In the genomic region with DNA sequence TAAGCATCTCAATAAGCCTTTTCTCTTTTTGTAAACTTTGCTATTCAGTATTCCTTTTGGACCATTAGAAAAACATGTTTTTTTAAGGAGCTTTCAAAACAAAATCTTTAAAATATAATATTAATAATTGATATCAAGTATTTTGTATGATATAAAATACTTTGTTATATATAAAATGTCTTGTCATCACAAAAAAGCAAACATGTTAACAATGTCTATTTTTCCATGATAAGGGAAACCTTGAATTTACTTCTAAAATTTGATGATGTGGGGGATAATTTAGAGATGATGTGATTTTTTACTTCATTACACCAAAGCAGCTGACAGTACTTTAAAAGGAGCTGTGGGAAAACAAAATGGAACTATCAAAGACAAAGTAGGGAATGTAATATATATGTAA, we compare ENCODE assay signal across 23 cellular contexts.
DNase-seq lines count a peak whose midpoint lies in the region; ATAC-seq, FAIRE-seq and TF ChIP-seq lines count a peak whose summit lies in the region.
"Had no signal": no experiment of that assay in that cellular context is flagged by ENCODE, and none has a peak within 500 bp of the region (broad histone marks: within the 10 kb centered on the region; RNA-seq: fewer than 3 reads in every experiment).

No MANE protein-coding gene starts in this region.

- H2BK5ac ChIP-seq in IMR-90 (ENCODE audit: low read depth, low read length, poor library complexity, severe bottlenecking) (no peak overlapping the region), mesenchymal stem cell (ENCODE audit: low read depth, low read length, poor library complexity, severe bottlenecking) (no peak overlapping the region)

- H3K36me3 ChIP-seq in HepG2 (replicated peaks in 1 of 2; ENCODE audit: control insufficient read depth in 1 of 2, insufficient read depth in 2 of 2, low read length in 2 of 2) (no peaks in the 10 kb centered on the region), right lobe of liver (no peaks in the 10 kb centered on the region), IMR-90 (ENCODE audit: control insufficient read depth, insufficient read depth, low read length) (no peaks in the 10 kb centered on the region), mesenchymal stem cell (ENCODE audit: control insufficient read depth in 1 of 2, insufficient read depth in 2 of 2, low read depth in 1 of 2, low read length in 2 of 2) (no peaks in the 10 kb centered on the region)
- H3K36me3 ChIP-seq: BLaER1 treated with 17β-estradiol and CSF1 and Interleukin-3, amounts not matched to agents 10 nM and 100 nM had no signal

- H3K27me3 ChIP-seq in HepG2 (ENCODE audit: control insufficient read depth in 1 of 2, insufficient read depth in 2 of 2, low read length in 2 of 2): no peaks in the 10 kb centered on the region
- no peaks in the 10 kb centered on the region for H3K27me3 ChIP-seq in right lobe of liver
- H3K27me3 ChIP-seq in IMR-90 (ENCODE audit: control insufficient read depth, insufficient read depth, low read length): no peaks in the 10 kb centered on the region
- no peaks in the 10 kb centered on the region for H3K27me3 ChIP-seq in mesenchymal stem cell (ENCODE audit: control insufficient read depth in 1 of 2, insufficient read depth in 1 of 2, low read length in 2 of 2)
- H3K27me3 ChIP-seq: BLaER1 treated with 17β-estradiol and CSF1 and Interleukin-3, amounts not matched to agents 10 nM and 100 nM had no signal

- TF ChIP-seq EP300 in HepG2 (IDR thresholded peaks at IDR 0.05; ENCODE audit: low read depth in 2 of 2, low read length in 2 of 2) (no peak), HepG2 (CRISPR knock-in tag; IDR thresholded peaks at IDR 0.05; ENCODE audit: borderline replicate concordance) (no peak)

- H3K18ac ChIP-seq in IMR-90 (ENCODE audit: low read depth, low read length) (no peak overlapping the region), mesenchymal stem cell (ENCODE audit: low read depth in 1 of 2, low read length in 2 of 2) (no peak overlapping the region)

- CTCF ChIA-PET in HepG2 (lab: Yijun Ruan, JAX; ENCODE audit: low intra/inter-chr PET ratio, low total read pairs): no interaction called here
- CTCF ChIA-PET in IMR-90 (lab: Yijun Ruan, JAX): no interaction called here

- BruUV-seq in HepG2 (replicated peaks; lab: Mats Ljungman, UMichigan) (no TSS peak), IMR-90 (replicated peaks; lab: Mats Ljungman, UMichigan) (no TSS peak)

- H2AK5ac ChIP-seq in IMR-90 (ENCODE audit: low read depth, low read length) (no peak overlapping the region), mesenchymal stem cell (ENCODE audit: low read length, severe bottlenecking) (no peak overlapping the region)

- TF ChIP-seq POLR2A in HepG2 (IDR thresholded peaks at IDR 0.05; ENCODE audit: insufficient read depth in 1 of 2, low read depth in 2 of 2, low read length in 2 of 2): no peak
- TF ChIP-seq POLR2A in right lobe of liver (IDR thresholded peaks at IDR 0.05): no peak
- TF ChIP-seq POLR2A in IMR-90 (IDR thresholded peaks at IDR 0.05; ENCODE audit: low read depth, low read length): no peak
- no peak for TF ChIP-seq POLR2A in GM12891 (IDR thresholded peaks at IDR 0.05; ENCODE audit: low read depth, low read length)

- H3K4me1 ChIP-seq in HepG2 (ENCODE audit: insufficient read depth, low read length): no peaks in the 10 kb centered on the region
- no peaks in the 10 kb centered on the region for H3K4me1 ChIP-seq in right lobe of liver
- no peaks in the 10 kb centered on the region for H3K4me1 ChIP-seq in IMR-90 (ENCODE audit: control insufficient read depth, insufficient read depth, low read length)
- H3K4me1 ChIP-seq in mesenchymal stem cell (ENCODE audit: control insufficient read depth, insufficient read depth, low read depth, low read length): no peaks in the 10 kb centered on the region
- H3K4me1 ChIP-seq: BLaER1 treated with 17β-estradiol and CSF1 and Interleukin-3, amounts not matched to agents 10 nM and 100 nM had no signal

- no peak for TF ChIP-seq CTCF in HepG2 (CRISPR knock-in tag; IDR thresholded peaks at IDR 0.05)
- no peak for TF ChIP-seq CTCF in right lobe of liver (IDR thresholded peaks at IDR 0.05)
- TF ChIP-seq CTCF in IMR-90 (conservative IDR thresholded peaks at IDR 0.05; ENCODE audit: low read depth, low read length): no peak

- H3K79me1 ChIP-seq in IMR-90 (ENCODE audit: low read depth in 1 of 2, low read length in 2 of 2) (no peaks in the 10 kb centered on the region), mesenchymal stem cell (replicated peaks; ENCODE audit: low read length, poor library complexity, severe bottlenecking) (no peaks in the 10 kb centered on the region)

- intact Hi-C loops in HepG2 (cut with micrococcal nuclease; ENCODE audit: unreplicated experiment) (no loop called here), right lobe of liver (cut with DNase I) (no loop called here), IMR-90 (cut with micrococcal nuclease) (no loop called here)

- H2AK9ac ChIP-seq in IMR-90 (replicated peaks; ENCODE audit: low read depth, low read length, poor library complexity): no peak overlapping the region

- no peak overlapping the region for H4K5ac ChIP-seq in IMR-90 (ENCODE audit: low read depth, low read length)

- H3K14ac ChIP-seq in IMR-90 (replicated peaks; ENCODE audit: low read depth, low read length): no peak overlapping the region
- H3K14ac ChIP-seq in mesenchymal stem cell (ENCODE audit: low read length in 2 of 2): no peak overlapping the region

- no peak overlapping the region for H3K9ac ChIP-seq in HepG2 (ENCODE audit: insufficient read depth, low read depth, low read length)
- no peak overlapping the region for H3K9ac ChIP-seq in IMR-90 (ENCODE audit: low read depth, low read length)
- H3K9ac ChIP-seq in mesenchymal stem cell (ENCODE audit: low read length): no peak overlapping the region
- H3K9ac ChIP-seq: BLaER1 treated with 17β-estradiol and CSF1 and Interleukin-3, amounts not matched to agents 10 nM and 100 nM had no signal

- no peaks in the 10 kb centered on the region for H3K9me1 ChIP-seq in IMR-90 (ENCODE audit: insufficient read depth, low read length)

- H3K56ac ChIP-seq in IMR-90 (ENCODE audit: extremely low read depth, insufficient read depth, low read length): no peak overlapping the region

- dilution Hi-C loops in IMR-90 (cut with HindIII; ENCODE audit: low sequenced_read_pairs, unreplicated experiment): no loop called here

- no peaks in the 10 kb centered on the region for H3K79me2 ChIP-seq in HepG2 (ENCODE audit: insufficient read depth, low read length)

- H4K8ac ChIP-seq in IMR-90 (ENCODE audit: low read depth in 2 of 2, low read length in 2 of 2): no peak overlapping the region
- no peak overlapping the region for H4K8ac ChIP-seq in mesenchymal stem cell (ENCODE audit: low read length)

- no peak overlapping the region for H2BK20ac ChIP-seq in IMR-90 (ENCODE audit: low read depth, low read length)

- no peak for DNase-seq in HepG2 (ENCODE audit: low spot score)
- DNase-seq in right lobe of liver: no peak
- no peak for DNase-seq in IMR-90
- DNase-seq in activated T-cell treated with anti-CD3 and anti-CD28 coated beads for 4 hours: no peak
- DNase-seq in GM12891 (ENCODE audit: insufficient read length, low spot score): no peak
- no peak for DNase-seq in mesenchymal stem cell
- DNase-seq: AML-193; CD4-positive, alpha-beta memory T cell; CD8-positive, alpha-beta memory T cell; COR-L47; DMS 273 treated with DMSO at 0.1 percent for 48 hours; DMS153; DMS53; DMS79; DND-41; EL; GDM1 had no signal

- H3K4ac ChIP-seq in IMR-90 (ENCODE audit: low read depth, low read length) (no peak overlapping the region), mesenchymal stem cell (ENCODE audit: low read depth in 1 of 2, low read length in 2 of 2) (no peak overlapping the region)

- H2AFZ ChIP-seq in HepG2 (ENCODE audit: low read length): no peak overlapping the region
- H2AFZ ChIP-seq in IMR-90 (replicated peaks; ENCODE audit: low read length, poor library complexity): no peak overlapping the region
- no peak overlapping the region for H2AFZ ChIP-seq in mesenchymal stem cell (ENCODE audit: low read depth, low read length)

- no peak overlapping the region for H3K4me3 ChIP-seq in HepG2 (replicated peaks in 1 of 3; ENCODE audit: insufficient read depth in 1 of 3, low read depth in 2 of 3, low read length in 3 of 3)
- no peak overlapping the region for H3K4me3 ChIP-seq in right lobe of liver
- no peak overlapping the region for H3K4me3 ChIP-seq in IMR-90 (ENCODE audit: insufficient read depth, low read depth, low read length)
- no peak overlapping the region for H3K4me3 ChIP-seq in mesenchymal stem cell (ENCODE audit: insufficient read depth in 1 of 2, low read depth in 1 of 2, low read length in 2 of 2)
- H3K4me3 ChIP-seq: BLaER1 treated with 17β-estradiol and CSF1 and Interleukin-3, amounts not matched to agents 10 nM and 100 nM; GM12878 had no signal

- ATAC-seq in HepG2 (no peak), right lobe of liver (no peak), IMR-90 (ENCODE audit: low read depth) (no peak)
- ATAC-seq: GM12878 had no signal

- FAIRE-seq in HepG2 (lab: Jason Lieb, UNC): no peak
- peak; percentile 26 for FAIRE-seq in endometrium (lab: Jason Lieb, UNC)
- no peak for FAIRE-seq in GM12891 (lab: Jason Lieb, UNC)
- FAIRE-seq: GM12878, GM19239 had no signal

- H3K27ac ChIP-seq in HepG2 (ENCODE audit: extremely low read length, insufficient read depth, low read length) (no peak overlapping the region), right lobe of liver (no peak overlapping the region), IMR-90 (ENCODE audit: insufficient read depth, low read length) (no peak overlapping the region), mesenchymal stem cell (ENCODE audit: low read length, poor library complexity, severe bottlenecking) (no peak overlapping the region)
- H3K27ac ChIP-seq: 22Rv1; BLaER1 treated with 17β-estradiol and CSF1 and Interleukin-3, amounts not matched to agents 10 nM and 100 nM; C4-2B had no signal

- POLR2A ChIA-PET in HepG2 (lab: Yijun Ruan, JAX): no interaction called here
- POLR2A ChIA-PET in IMR-90 (lab: Charles Lee; ENCODE audit: unreplicated experiment): no interaction called here

- TF ChIP-seq RAD21 in HepG2 (CRISPR knock-in tag; IDR thresholded peaks at IDR 0.05) (no peak), IMR-90 (IDR thresholded peaks at IDR 0.05; ENCODE audit: low read length) (no peak)

- no peak overlapping the region for H4K91ac ChIP-seq in IMR-90 (ENCODE audit: insufficient read depth, low read depth, low read length)
- H4K91ac ChIP-seq in mesenchymal stem cell (ENCODE audit: low read length): no peak overlapping the region

- H3K23ac ChIP-seq in IMR-90 (ENCODE audit: low read depth, low read length) (no peak overlapping the region), mesenchymal stem cell (ENCODE audit: low read length in 2 of 2) (no peak overlapping the region)

- H3K9me3 ChIP-seq in HepG2 (ENCODE audit: low read length) (no peaks in the 10 kb centered on the region), right lobe of liver (no peaks in the 10 kb centered on the region), IMR-90 (ENCODE audit: control insufficient read depth, insufficient read depth, low read length) (peaks cover 10% of the 10 kb centered on the region), mesenchymal stem cell (ENCODE audit: control insufficient read depth, low read length) (peaks cover 8% of the 10 kb centered on the region)

- H4K20me1 ChIP-seq in HepG2 (ENCODE audit: insufficient read depth, low read length) (no peaks in the 10 kb centered on the region), IMR-90 (ENCODE audit: insufficient read depth, low read length) (no peaks in the 10 kb centered on the region)
- H4K20me1 ChIP-seq: BLaER1 treated with 17β-estradiol and CSF1 and Interleukin-3, amounts not matched to agents 10 nM and 100 nM had no signal

- no peak overlapping the region for H2BK12ac ChIP-seq in mesenchymal stem cell (ENCODE audit: low read length in 2 of 2)

- no peak overlapping the region for H2BK120ac ChIP-seq in IMR-90 (ENCODE audit: low read depth, low read length)
- no peak overlapping the region for H2BK120ac ChIP-seq in mesenchymal stem cell (ENCODE audit: low read depth, low read length)

- H3K4me2 ChIP-seq in HepG2 (ENCODE audit: low read depth, low read length): no peak overlapping the region
- H3K4me2 ChIP-seq in IMR-90 (ENCODE audit: low read depth, low read length): no peak overlapping the region
- H3K4me2 ChIP-seq in mesenchymal stem cell (ENCODE audit: low read length, poor library complexity, severe bottlenecking): no peak overlapping the region
- H3K4me2 ChIP-seq: BLaER1 treated with 17β-estradiol and CSF1 and Interleukin-3, amounts not matched to agents 10 nM and 100 nM had no signal

- in situ Hi-C loops in HepG2 (cut with HindIII; ENCODE audit: extremely low pct_ligation_motif_present, low pct_unique_long_range_greater_than_20kb): no loop called here
- in situ Hi-C loops in IMR-90 (cut with MboI; ENCODE audit: low sequenced_read_pairs): no loop called here

- H2BK15ac ChIP-seq in IMR-90 (ENCODE audit: low read depth, low read length) (no peak overlapping the region), mesenchymal stem cell (ENCODE audit: low read depth, poor library complexity, severe bottlenecking) (no peak overlapping the region)
